Comparison of ENCODE assay signal across 9 cellular contexts in the genomic region with DNA sequence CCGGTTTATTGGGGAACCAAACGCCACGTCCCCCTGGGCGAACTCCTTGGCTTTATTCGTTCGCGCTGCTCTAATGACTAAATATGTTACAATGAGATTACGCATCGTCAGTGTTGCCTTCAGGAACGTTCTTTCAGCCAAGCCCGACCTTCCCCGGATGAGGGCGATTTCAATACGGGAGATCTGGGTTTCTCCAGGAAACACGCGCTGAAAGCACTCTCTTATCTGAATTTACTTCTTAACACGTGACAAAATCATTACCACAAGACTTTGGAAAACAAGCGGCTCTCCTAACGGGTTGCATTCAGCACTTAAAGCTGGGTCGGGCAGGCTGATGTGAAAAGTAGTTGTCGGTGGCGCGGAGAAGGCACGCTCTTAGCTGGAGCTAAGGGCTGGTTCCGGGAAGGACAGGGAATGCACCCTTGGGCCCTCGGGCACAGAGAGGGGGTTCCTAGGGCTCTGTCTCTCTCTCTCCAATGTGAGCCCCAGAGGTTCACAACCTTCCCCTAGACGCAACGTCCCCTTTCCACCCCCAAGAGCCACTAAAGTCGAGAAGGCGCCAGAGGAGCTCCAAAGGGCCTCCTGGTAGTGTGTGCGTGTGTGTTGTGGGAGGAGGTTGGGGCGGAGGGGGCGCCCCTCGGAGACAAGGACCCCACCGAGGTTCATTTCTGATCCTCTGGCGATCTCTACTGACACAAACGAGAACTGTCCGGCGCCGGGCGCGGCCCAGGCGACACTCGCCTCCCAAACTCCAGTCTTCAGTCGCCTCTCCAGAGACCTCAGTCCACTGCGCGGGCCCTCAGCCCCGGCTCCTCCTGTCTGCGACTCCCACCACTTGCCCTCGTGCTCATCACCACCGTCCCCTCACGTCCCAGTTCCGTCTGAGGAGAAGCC. TPM values are rescaled to one million over a fixed set of nuclear protein-coding genes. Genes with fewer than 3 reads are reported as not detected.
DNase-seq lines count a peak whose midpoint lies in the region; TF ChIP-seq lines count a peak whose summit lies in the region.
"Had no signal": no experiment of that assay in that cellular context is flagged by ENCODE, and none has a peak within 500 bp of the region (broad histone marks: within the 10 kb centered on the region; RNA-seq: fewer than 3 reads in every experiment).

No MANE protein-coding gene starts in this region.

- no peak for TF ChIP-seq POLR2A in ovary (IDR thresholded peaks at IDR 0.05)

- H3K4me3 ChIP-seq in HUES48 (ENCODE audit: low read depth, low read length) (peak overlapping the region; percentile 50), mucosa of stomach (ENCODE audit: low read length) (no peak overlapping the region), ovary (no peak overlapping the region)

- no peak overlapping the region for H3K9ac ChIP-seq in HUES48 (ENCODE audit: low read depth, low read length)
- peak overlapping the region; percentile 56 for H3K9ac ChIP-seq in mucosa of stomach (ENCODE audit: low read length)

- H3K4me3 Mint-ChIP-seq in brain, result peak overlapping the region in 3 of 5 experiments; percentile 51 to 69 (median 53)

- DNase-seq in DMS114 treated with DMSO at 0.1 percent for 48 hours (lab: John Stamatoyannopoulos, UW; ENCODE audit: unreplicated experiment), result peak; percentile 18
- DNase-seq in NK-92 (lab: John Stamatoyannopoulos, UW; ENCODE audit: unreplicated experiment), result no peak
- no peak for DNase-seq in ovary
- DNase-seq in NCI-H2196 (lab: John Stamatoyannopoulos, UW; ENCODE audit: unreplicated experiment), result no peak
- DNase-seq: naive B cell, NCI-H1694 had no signal

- H3K36me3 ChIP-seq in HUES48 (ENCODE audit: control insufficient read depth, insufficient read depth, low read length) (no peaks in the 10 kb centered on the region), mucosa of stomach (ENCODE audit: control insufficient read depth, insufficient read depth, low read length) (no peaks in the 10 kb centered on the region), ovary (no peaks in the 10 kb centered on the region)

- intact Hi-C loops in ovary (cut with DNase I), result no loop called here

- H3K4me1 ChIP-seq in HUES48 (ENCODE audit: control insufficient read depth, insufficient read depth, low read length) (peaks cover 55% of the 10 kb centered on the region), mucosa of stomach (ENCODE audit: control insufficient read depth, insufficient read depth, low read length) (no peaks in the 10 kb centered on the region), ovary (ENCODE audit: insufficient read depth) (no peaks in the 10 kb centered on the region)

- WGBS in ovary, 3 donors, result 1 to 2% (median 1%) methylated on average over 53 of the region's 53 CpGs

- H3K27ac ChIP-seq in HUES48 (ENCODE audit: low read depth, low read length), result no peak overlapping the region
- no peak overlapping the region for H3K27ac ChIP-seq in ovary

- peaks cover 28% of the 10 kb centered on the region for H3K4me1 Mint-ChIP-seq in brain

- no peak overlapping the region for H3K27ac Mint-ChIP-seq in brain

- H3K9me3 Mint-ChIP-seq in brain, result peaks cover 0 to 5% (median 2%) of the 10 kb centered on the region in 5 experiments

- no peak for TF ChIP-seq EP300 in ovary (IDR thresholded peaks at IDR 0.05)

- H3K27me3 ChIP-seq in HUES48 (ENCODE audit: control insufficient read depth, insufficient read depth, low read length) (peaks cover 100% of the 10 kb centered on the region), mucosa of stomach (ENCODE audit: control insufficient read depth, insufficient read depth, low read length) (peaks cover 98% of the 10 kb centered on the region), ovary (no peaks in the 10 kb centered on the region)

- TF ChIP-seq CTCF in brain (conservative IDR thresholded peaks at IDR 0.05), result peak in 1 of 2 experiments; percentile 25
- TF ChIP-seq CTCF in ovary (IDR thresholded peaks at IDR 0.05), result no peak

- H3K9me3 ChIP-seq in HUES48 (ENCODE audit: control insufficient read depth, insufficient read depth, low read length), result no peaks in the 10 kb centered on the region
- no peaks in the 10 kb centered on the region for H3K9me3 ChIP-seq in mucosa of stomach (ENCODE audit: control insufficient read depth, low read length)
- no peaks in the 10 kb centered on the region for H3K9me3 ChIP-seq in ovary

- H3K27me3 Mint-ChIP-seq in brain, result peaks cover 96% of the 10 kb centered on the region

- H3K36me3 Mint-ChIP-seq in brain, result no peaks in the 10 kb centered on the region
- H3K36me3 Mint-ChIP-seq: naive B cell had no signal

RNA-seq across cellular contexts. Expression of a gene that starts 7.1 kb away (rescaled TPM):
- polyA plus RNA-seq in brain (ENCODE audit: insufficient read depth, low read depth, low replicate concordance) (6.9 TPM), ovary (not detected)
- total RNA-seq in ovary, result not detected
